18 cellular contexts compared by ENCODE assay signal in genomic region chr2:45141883-45142866, GRCh38.
DNase-seq lines count a peak whose midpoint lies in the region; ATAC-seq and TF ChIP-seq lines count a peak whose summit lies in the region.
"Had no signal": no experiment of that assay in that cellular context is flagged by ENCODE, and none has a peak within 500 bp of the region (broad histone marks: within the 10 kb centered on the region; RNA-seq: fewer than 3 reads in every experiment).

No MANE protein-coding gene starts in this region.

- no peaks in the 10 kb centered on the region for H3K4me1 Mint-ChIP-seq in stimulated activated memory B cell treated with anti-CD40 and anti-IgM and Interleukin-4, amounts not matched to agents 10 μg/mL and 1 μg/mL and 100 μg/mL, for 72 hours
- H3K4me1 Mint-ChIP-seq: activated CD4-positive, alpha-beta memory T cell treated with anti-CD3 and anti-CD28 coated beads, Interleukin-2, amount 10 ng/mL, durations not matched to agents 7 days and 5 days; activated naive CD8-positive, alpha-beta T cell treated with anti-CD3 and anti-CD28 coated beads, Interleukin-2, amount 50 U/mL, for 24 hours had no signal

- WGBS in heart left ventricle, 4 donors: 91 to 93% (median 92%) methylated on average over 5 of the region's 5 CpGs

- peaks cover 0 to 50% (median 21%) of the 10 kb centered on the region in 9 donors for H3K27me3 ChIP-seq in heart left ventricle
- H3K27me3 ChIP-seq: MG63 had no signal

- peak; percentile 25 for DNase-seq in MV-4-11 (lab: John Stamatoyannopoulos, UW)
- DNase-seq in NCI-H1048 (lab: John Stamatoyannopoulos, UW): no peak
- no peak for DNase-seq in heart left ventricle
- no peak for DNase-seq in activated effector memory CD4-positive, alpha-beta T cell treated with Interleukin-2 at 50 U/mL for 16 hours
- DNase-seq: activated CD4-positive, alpha-beta memory T cell treated with anti-CD3 and anti-CD28 coated beads, Interleukin-2, amount 10 ng/mL, durations not matched to agents 7 days and 5 days; activated naive CD8-positive, alpha-beta T cell treated with anti-CD3 and anti-CD28 coated beads, Interleukin-2, amount 50 U/mL, for 24 hours; esophagus squamous epithelium; MG63; naive B cell; NCI-H2029; NCI-H524; small intestine had no signal

- H3K27ac Mint-ChIP-seq in stimulated activated memory B cell treated with anti-CD40 and anti-IgM and Interleukin-4, amounts not matched to agents 10 μg/mL and 1 μg/mL and 100 μg/mL, for 72 hours: no peak overlapping the region
- H3K27ac Mint-ChIP-seq: activated CD4-positive, alpha-beta memory T cell treated with anti-CD3 and anti-CD28 coated beads, Interleukin-2, amount 10 ng/mL, durations not matched to agents 7 days and 5 days; activated naive CD8-positive, alpha-beta T cell treated with anti-CD3 and anti-CD28 coated beads, Interleukin-2, amount 50 U/mL, for 24 hours; naive B cell had no signal

- H3K4me3 Mint-ChIP-seq in stimulated activated memory B cell treated with anti-CD40 and anti-IgM and Interleukin-4, amounts not matched to agents 10 μg/mL and 1 μg/mL and 100 μg/mL, for 72 hours: no peak overlapping the region
- H3K4me3 Mint-ChIP-seq: activated CD4-positive, alpha-beta memory T cell treated with anti-CD3 and anti-CD28 coated beads, Interleukin-2, amount 10 ng/mL, durations not matched to agents 7 days and 5 days; activated naive CD8-positive, alpha-beta T cell treated with anti-CD3 and anti-CD28 coated beads, Interleukin-2, amount 50 U/mL, for 24 hours; naive B cell had no signal

- no peaks in the 10 kb centered on the region for H3K4me1 ChIP-seq in heart left ventricle
- H3K4me1 ChIP-seq: esophagus squamous epithelium had no signal

- intact Hi-C loops in heart left ventricle (cut with DNase I): no loop called here

- peaks cover 0 to 3% (median 0%) of the 10 kb centered on the region in 12 donors for H3K9me3 ChIP-seq in heart left ventricle
- H3K9me3 ChIP-seq: esophagus squamous epithelium, MG63 had no signal

- ATAC-seq in GM18508 (IDR thresholded peaks at IDR 0.05; ENCODE audit: insufficient read depth, unreplicated experiment) (peak; percentile 61), GM19455 (IDR thresholded peaks at IDR 0.05; ENCODE audit: unreplicated experiment) (peak; percentile 59), HG02943 (IDR thresholded peaks at IDR 0.05; ENCODE audit: low read depth, unreplicated experiment) (peak; percentile 61), heart left ventricle (no peak)
- no peak for ATAC-seq in stimulated activated memory B cell treated with anti-CD40 and anti-IgM and Interleukin-4, amounts not matched to agents 10 μg/mL and 1 μg/mL and 100 μg/mL, for 72 hours
- ATAC-seq: activated naive CD8-positive, alpha-beta T cell treated with anti-CD3 and anti-CD28 coated beads, Interleukin-2, amount 50 U/mL, for 24 hours had no signal

- no peak overlapping the region for H3K27ac ChIP-seq in heart left ventricle
- H3K27ac ChIP-seq: esophagus squamous epithelium, PC-9 had no signal

- no peak for TF ChIP-seq POLR2A in heart left ventricle (IDR thresholded peaks at IDR 0.05)

- H3K9me3 Mint-ChIP-seq in stimulated activated memory B cell treated with anti-CD40 and anti-IgM and Interleukin-4, amounts not matched to agents 10 μg/mL and 1 μg/mL and 100 μg/mL, for 72 hours: no peaks in the 10 kb centered on the region
- H3K9me3 Mint-ChIP-seq: activated CD4-positive, alpha-beta memory T cell treated with anti-CD3 and anti-CD28 coated beads, Interleukin-2, amount 10 ng/mL, durations not matched to agents 7 days and 5 days; activated naive CD8-positive, alpha-beta T cell treated with anti-CD3 and anti-CD28 coated beads, Interleukin-2, amount 50 U/mL, for 24 hours had no signal

- no peaks in the 10 kb centered on the region for H3K36me3 Mint-ChIP-seq in stimulated activated memory B cell treated with anti-CD40 and anti-IgM and Interleukin-4, amounts not matched to agents 10 μg/mL and 1 μg/mL and 100 μg/mL, for 72 hours

- H3K27me3 Mint-ChIP-seq in stimulated activated memory B cell treated with anti-CD40 and anti-IgM and Interleukin-4, amounts not matched to agents 10 μg/mL and 1 μg/mL and 100 μg/mL, for 72 hours: peaks cover 72% of the 10 kb centered on the region

- no peak overlapping the region for H3K4me3 ChIP-seq in heart left ventricle
- H3K4me3 ChIP-seq: esophagus squamous epithelium, lung, MG63, PC-9 had no signal

- H3K36me3 ChIP-seq in heart left ventricle: no peaks in the 10 kb centered on the region
- H3K36me3 ChIP-seq: esophagus squamous epithelium, MG63 had no signal

- no peak for TF ChIP-seq CTCF in heart left ventricle (IDR thresholded peaks at IDR 0.05)

Comparison
In these comparisons a context has a peak if more than half of its experiments do, and no peak if none do; other contexts are left out.
1. ATAC-seq: peak in GM18508 (single experiment), GM19455 (single experiment) and HG02943 (single experiment); none in stimulated activated memory B cell treated with anti-CD40 and anti-IgM and Interleukin-4, amounts not matched to agents 10 μg/mL and 1 μg/mL and 100 μg/mL, for 72 hours (single experiment) and heart left ventricle (0 of 4).